Comparison of ENCODE assay signal across 12 cellular contexts in genomic region chr6:3419624-3420272, GRCh38. TPM values are rescaled to one million over a fixed set of nuclear protein-coding genes. Genes with fewer than 3 reads are reported as not detected.
DNase-seq lines count a peak whose midpoint lies in the region; ATAC-seq and TF ChIP-seq lines count a peak whose summit lies in the region.
"Had no signal": no experiment of that assay in that cellular context is flagged by ENCODE, and none has a peak within 500 bp of the region (broad histone marks: within the 10 kb centered on the region; RNA-seq: fewer than 3 reads in every experiment).

No MANE protein-coding gene starts in this region.

- ATAC-seq in GM21576 (IDR thresholded peaks at IDR 0.05; ENCODE audit: unreplicated experiment) = no peak

- no peaks in the 10 kb centered on the region for H3K9me3 ChIP-seq in adipocyte (ENCODE audit: control insufficient read depth, low read length)
- H3K9me3 ChIP-seq in hepatocyte (ENCODE audit: low read depth) = no peaks in the 10 kb centered on the region

- H2AFZ ChIP-seq in hepatocyte = no peak overlapping the region

- H3K36me3 ChIP-seq in adipocyte (ENCODE audit: control insufficient read depth, insufficient read depth, low read length, severe bottlenecking) (peaks cover 9% of the 10 kb centered on the region), hepatocyte (replicated peaks; ENCODE audit: insufficient read depth, low read depth) (no peaks in the 10 kb centered on the region)

- H3K27me3 ChIP-seq in adipocyte (replicated peaks; ENCODE audit: control insufficient read depth, insufficient read depth, low read length) = no peaks in the 10 kb centered on the region
- no peaks in the 10 kb centered on the region for H3K27me3 ChIP-seq in hepatocyte

- H3K9me2 ChIP-seq in hepatocyte (replicated peaks; ENCODE audit: insufficient read depth) = no peaks in the 10 kb centered on the region

- TF ChIP-seq CTCF in hepatocyte (IDR thresholded peaks at IDR 0.05; ENCODE audit: poor library complexity) = no peak

- H3K4me2 ChIP-seq in hepatocyte = no peak overlapping the region

- DNase-seq in stimulated activated CD4-positive, alpha-beta T cell treated with anti-CD3 and anti-CD28 coated beads, Interleukin-1b, Interleukin-23, amount 100 ng/mL, for 48 hours = peak; percentile 17
- no peak for DNase-seq in stimulated activated CD4-positive, alpha-beta T cell treated with anti-CD3 and anti-CD28 coated beads, Interleukin-2, amount 100 ng/mL, for 48 hours
- DNase-seq in adipocyte (ENCODE audit: low read depth) (peak; percentile 34), hepatocyte (ENCODE audit: low spot score) (peak; percentile 54), NCI-H2107 (lab: John Stamatoyannopoulos, UW) (no peak), COLO829 (ENCODE audit: low spot score) (no peak), midbrain (lab: John Stamatoyannopoulos, UW) (no peak)
- DNase-seq: activated CD4-positive, alpha-beta T cell treated with anti-CD3 and anti-CD28 coated beads, Interleukin-2, amount 10 ng/mL, durations not matched to agents 24 days and 14 days; CD4-positive, CD25-positive, alpha-beta regulatory T cell; stimulated activated CD4-positive, alpha-beta T cell treated with anti-CD3 and anti-CD28 coated beads, Interleukin-12 subunit alpha, Interleukin-12 subunit beta, amount 100 ng/mL, for 4 hours; stimulated activated naive CD4-positive, alpha-beta T cell had no signal

- H4K20me1 ChIP-seq in hepatocyte (ENCODE audit: insufficient read depth, poor library complexity, severe bottlenecking) = no peaks in the 10 kb centered on the region

- H3K4me1 ChIP-seq in adipocyte (ENCODE audit: control insufficient read depth, insufficient read depth, low read length) = peaks cover 31% of the 10 kb centered on the region
- H3K4me1 ChIP-seq in hepatocyte (ENCODE audit: insufficient read depth) = peaks cover 24% of the 10 kb centered on the region

- peaks cover 17% of the 10 kb centered on the region for H3K79me2 ChIP-seq in hepatocyte

- no peak overlapping the region for H3K9ac ChIP-seq in adipocyte (ENCODE audit: low read length)

- H3K4me3 ChIP-seq in adipocyte (ENCODE audit: low read length) (no peak overlapping the region), hepatocyte (no peak overlapping the region)

- peak overlapping the region; percentile 87 for H3K27ac ChIP-seq in hepatocyte

- WGBS in hepatocyte (ENCODE audit: low lambda C conversion rate, missing lambda C conversion rate) = 60% methylated on average over 3 of the region's 3 CpGs

RNA-seq across cellular contexts. Expression of gene SLC22A23, which starts 37.1 kb away (rescaled TPM):
- total RNA-seq in hepatocyte = 14.0 and 14.8 TPM in 2 replicates
- 13.1 and 14.3 TPM in 2 replicates for polyA plus RNA-seq in hepatocyte

Comparison
In these comparisons a context has a peak if more than half of its experiments do, and no peak if none do; other contexts are left out.
1. DNase-seq: peak in stimulated activated CD4-positive, alpha-beta T cell treated with anti-CD3 and anti-CD28 coated beads, Interleukin-1b, Interleukin-23, amount 100 ng/mL, for 48 hours (single experiment), adipocyte (single experiment) and hepatocyte (single experiment); none in stimulated activated CD4-positive, alpha-beta T cell treated with anti-CD3 and anti-CD28 coated beads, Interleukin-2, amount 100 ng/mL, for 48 hours (0 of 2), NCI-H2107 (single experiment), COLO829 (single experiment) and midbrain (single experiment).